ENCODE assay signal across 17 cellular contexts in the genomic region with DNA sequence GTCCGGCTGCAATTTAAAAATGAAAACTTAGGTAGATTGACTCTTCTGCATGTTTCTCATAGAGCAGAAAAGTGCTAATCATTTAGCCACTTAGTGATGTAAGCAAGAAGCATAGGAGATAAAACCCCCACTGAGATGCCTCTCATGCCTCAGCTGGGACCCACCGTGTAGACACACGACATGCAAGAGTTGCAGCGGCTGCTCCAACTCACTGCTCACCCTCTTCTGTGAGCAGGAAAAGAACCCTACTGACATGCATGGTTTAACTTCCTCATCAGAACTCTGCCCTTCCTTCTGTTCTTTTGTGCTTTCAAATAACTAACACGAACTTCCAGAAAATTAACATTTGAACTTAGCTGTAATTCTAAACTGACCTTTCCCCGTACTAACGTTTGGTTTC.
A peak's percentile ranks its signal among the peaks of the same experiment; 100 is the strongest.
DNase-seq lines count a peak whose midpoint lies in the region; ATAC-seq lines count a peak whose summit lies in the region.
"Had no signal": no experiment of that assay in that cellular context is flagged by ENCODE, and none has a peak within 500 bp of the region (broad histone marks: within the 10 kb centered on the region; RNA-seq: fewer than 3 reads in every experiment).

No MANE protein-coding gene starts in this region.

- peak; percentile 2 to 13 for DNase-seq in AML-193 (lab: John Stamatoyannopoulos, UW)
- peak; percentile 34 for DNase-seq in NOMO-1 treated with DMSO at 0.1 percent for 48 hours (lab: John Stamatoyannopoulos, UW; ENCODE audit: unreplicated experiment)
- peak; percentile 71 for DNase-seq in kidney tubule cell (ENCODE audit: low spot score)
- no peak for DNase-seq in globus pallidus (ENCODE audit: low spot score)
- no peak for DNase-seq in HuH-7.5 (ENCODE audit: low spot score)
- DNase-seq in DMS 273 treated with DMSO at 0.1 percent for 48 hours (lab: John Stamatoyannopoulos, UW) = no peak
- DNase-seq: activated CD4-positive, alpha-beta T cell treated with anti-CD3 and anti-CD28 coated beads, Interleukin-2, amount 50 U/mL, for 4 hours; DMS153; effector CD8-positive, alpha-beta T cell; foreskin fibroblast; immature natural killer cell; NCI-H187 treated with DMSO at 0.1 percent for 48 hours; posterior cingulate gyrus; T1000; upper lobe of left lung had no signal

- ATAC-seq in GM21825 (IDR thresholded peaks at IDR 0.05; ENCODE audit: unreplicated experiment) (peak; percentile 54), HG02571 (IDR thresholded peaks at IDR 0.05; ENCODE audit: unreplicated experiment) (no peak)

Comparison
In these comparisons a context has a peak if more than half of its experiments do, and no peak if none do; other contexts are left out.
1. DNase-seq: peak in AML-193 (2 of 2), NOMO-1 treated with DMSO at 0.1 percent for 48 hours (single experiment) and kidney tubule cell (single experiment); none in globus pallidus (single experiment), HuH-7.5 (single experiment) and DMS 273 treated with DMSO at 0.1 percent for 48 hours (single experiment).